ENCODE assay signal across 12 cellular contexts in the genomic region with DNA sequence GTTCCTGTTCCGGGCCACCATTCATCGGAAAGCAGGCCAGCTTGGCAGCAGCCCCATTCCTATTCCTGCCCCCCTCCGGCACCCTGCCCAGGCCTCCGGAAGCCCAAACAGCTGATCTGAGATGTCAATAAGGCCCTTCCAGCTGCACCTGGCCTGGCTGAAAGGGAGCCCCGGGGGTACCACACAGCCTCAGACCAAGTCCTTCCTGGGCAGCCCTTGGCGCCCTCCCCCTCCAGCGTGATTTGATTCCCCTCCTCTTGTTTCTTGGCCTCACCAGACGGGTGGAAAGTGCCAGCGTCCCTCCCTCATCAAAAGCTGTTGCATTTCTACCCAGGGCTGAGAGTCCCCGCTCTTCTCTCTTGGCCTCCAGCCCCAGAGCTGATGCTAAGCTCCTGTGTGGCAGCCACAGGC.
A peak's percentile ranks its signal among the peaks of the same experiment; 100 is the strongest.
DNase-seq lines count a peak whose midpoint lies in the region; ATAC-seq and FAIRE-seq lines count a peak whose summit lies in the region.
"Had no signal": no experiment of that assay in that cellular context is flagged by ENCODE, and none has a peak within 500 bp of the region (broad histone marks: within the 10 kb centered on the region; RNA-seq: fewer than 3 reads in every experiment).

No MANE protein-coding gene starts in this region.

- intact Hi-C loops in Right ventricle myocardium inferior (cut with DNase I) (loop anchor here (10.0 kb wide), 1 partner anchor 112 kb away; no protein-coding TSS in a partner anchor), cardiac septum (cut with DNase I) (loop anchor here (5.0 kb wide), 1 partner anchor 60 kb away; no protein-coding TSS in a partner anchor)

- no peak overlapping the region for H4K8ac ChIP-seq in mesendoderm (ENCODE audit: low read depth, low read length)

- H3K4me1 ChIP-seq in mesendoderm (ENCODE audit: control insufficient read depth, low read depth, low read length) = peaks cover 6% of the 10 kb centered on the region
- no peaks in the 10 kb centered on the region for H3K4me1 ChIP-seq in HAP-1
- H3K4me1 ChIP-seq: pancreas had no signal

- H2BK120ac ChIP-seq in mesendoderm (ENCODE audit: low read depth, low read length) = no peak overlapping the region

- no peak overlapping the region for H3K18ac ChIP-seq in mesendoderm (ENCODE audit: low read length)

- no peak overlapping the region for H2AK5ac ChIP-seq in mesendoderm (ENCODE audit: low read length)

- WGBS in mesendoderm (ENCODE audit: extremely low coverage, insufficient coverage, low lambda C conversion rate) = no CpG with 5 or more reads among the region's 10 CpGs

- H3K9ac ChIP-seq in mesendoderm (ENCODE audit: low read length) = no peak overlapping the region

- H3K9me3 ChIP-seq in HAP-1 = no peaks in the 10 kb centered on the region
- H3K9me3 ChIP-seq: pancreas had no signal

- no peak overlapping the region for H3K27ac ChIP-seq in mesendoderm (ENCODE audit: low read depth, low read length)
- H3K27ac ChIP-seq: pancreas had no signal

- no peak overlapping the region for H2BK5ac ChIP-seq in mesendoderm (ENCODE audit: low read length)

- H3K23ac ChIP-seq in mesendoderm (ENCODE audit: low read length) = no peak overlapping the region

- no peak overlapping the region for H3K4ac ChIP-seq in mesendoderm (ENCODE audit: low read depth, low read length)

- H3K36me3 ChIP-seq in mesendoderm (ENCODE audit: control insufficient read depth, insufficient read depth, low read length) = no peaks in the 10 kb centered on the region
- no peaks in the 10 kb centered on the region for H3K36me3 ChIP-seq in HAP-1 (replicated peaks)
- H3K36me3 ChIP-seq: pancreas had no signal

- H4K5ac ChIP-seq in mesendoderm (ENCODE audit: low read length) = no peak overlapping the region

- in situ Hi-C loops in HAP-1 (cut with MboI; ENCODE audit: low sequenced_read_pairs) = no loop called here

- no peak overlapping the region for H3K4me3 ChIP-seq in mesendoderm (ENCODE audit: low read length)
- no peak overlapping the region for H3K4me3 ChIP-seq in HAP-1
- H3K4me3 ChIP-seq: pancreas had no signal

- no peak overlapping the region for H3K56ac ChIP-seq in mesendoderm (ENCODE audit: low read length)

- FAIRE-seq in HTR-8/SVneo (lab: Jason Lieb, UNC) = no peak
- FAIRE-seq: endometrium, pancreas, TTC549 had no signal

- DNase-seq in Right ventricle myocardium inferior (ENCODE audit: missing footprints) (no peak), cardiac septum (ENCODE audit: low spot score) (no peak), anterior cingulate cortex (lab: John Stamatoyannopoulos, UW) (peak in 55 of 58 donors; percentile 33 to 97 (median 76)), midbrain (lab: John Stamatoyannopoulos, UW) (peak; percentile 61), HTR-8/SVneo (ENCODE audit: insufficient read length, low spot score) (no peak), mesendoderm (no peak), epidermal melanocyte (ENCODE audit: insufficient read length, low spot score) (no peak), HAP-1 (ENCODE audit: low spot score in 2 of 2) (no peak)
- DNase-seq: NK-92 treated with Interleukin-12 subunit alpha and Interleukin-12 subunit beta, amount 100 ng/mL, for 24 hours had no signal

- no peaks in the 10 kb centered on the region for H3K79me2 ChIP-seq in mesendoderm (ENCODE audit: control insufficient read depth, insufficient read depth, low read length)

- no peaks in the 10 kb centered on the region for H3K79me1 ChIP-seq in mesendoderm (ENCODE audit: low read length)

- H3K27me3 ChIP-seq in mesendoderm (ENCODE audit: insufficient read depth, low read length, poor library complexity) = no peaks in the 10 kb centered on the region
- peaks cover 5% of the 10 kb centered on the region; the same call in 1 of the 2 replicates for H3K27me3 ChIP-seq in HAP-1 (ENCODE audit: low read depth)
- H3K27me3 ChIP-seq: pancreas had no signal

- ATAC-seq in Right ventricle myocardium inferior = peak; percentile 18

- H2BK15ac ChIP-seq in mesendoderm (replicated peaks; ENCODE audit: low read depth) = no peak overlapping the region

- no peak overlapping the region for H3K4me2 ChIP-seq in mesendoderm (ENCODE audit: low read length)

Comparison
In these comparisons a context has a peak if more than half of its experiments do, and no peak if none do; other contexts are left out.
1. DNase-seq: peak in anterior cingulate cortex (55 of 58) and midbrain (single experiment); none in Right ventricle myocardium inferior (single experiment), cardiac septum (single experiment), HTR-8/SVneo (single experiment), mesendoderm (single experiment), epidermal melanocyte (single experiment) and HAP-1 (0 of 2).